8 cellular contexts compared by ENCODE assay signal in the genomic region with DNA sequence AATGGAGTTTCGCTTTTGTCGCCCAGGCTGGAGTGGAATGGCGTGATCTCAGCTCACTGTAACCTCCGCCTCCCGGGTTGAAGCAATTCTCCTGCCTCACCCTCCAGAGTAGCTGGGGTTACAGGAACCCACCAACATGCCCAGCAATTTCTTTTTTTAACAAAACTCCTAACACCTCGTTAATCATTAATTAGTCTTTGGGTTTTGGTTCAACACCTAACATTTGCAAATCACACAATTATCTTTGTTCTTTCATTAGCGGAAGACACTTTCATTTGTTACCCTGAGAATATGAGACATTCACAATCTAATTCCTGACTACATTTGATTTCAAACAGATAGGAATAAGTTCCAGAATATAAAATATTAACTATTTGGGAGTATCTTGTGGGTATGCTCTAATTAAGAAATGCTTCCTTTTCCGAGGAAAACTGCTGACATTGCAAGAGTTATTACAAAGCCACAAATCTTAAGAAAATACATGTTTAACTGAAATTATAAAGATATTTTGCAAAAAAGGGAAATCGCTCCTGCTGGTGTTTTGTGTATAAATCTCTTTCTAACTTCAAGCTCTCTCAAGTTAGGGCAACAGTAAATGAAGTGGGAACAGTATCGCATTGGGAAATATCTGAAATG. TPM values are rescaled to one million over a fixed set of nuclear protein-coding genes. Genes with fewer than 3 reads are reported as not detected.
A peak's percentile ranks its signal among the peaks of the same experiment; 100 is the strongest.
DNase-seq lines count a peak whose midpoint lies in the region; ATAC-seq and TF ChIP-seq lines count a peak whose summit lies in the region.

No MANE protein-coding gene starts in this region.

- intact Hi-C loops in heart left ventricle (cut with DNase I), result no loop called here
- intact Hi-C loops in left cardiac atrium (cut with DNase I), result no loop called here
- intact Hi-C loops in body of pancreas (cut with DNase I), result no loop called here
- intact Hi-C loops in vagina (cut with DNase I), result no loop called here

- peaks cover 17% of the 10 kb centered on the region for H3K79me2 ChIP-seq in mesendoderm (ENCODE audit: control insufficient read depth, insufficient read depth, low read length)

- DNase-seq in heart left ventricle (no peak), left cardiac atrium (no peak), body of pancreas (no peak), mesendoderm (no peak), vagina (ENCODE audit: extremely low spot score in 2 of 2) (no peak), islet precursor cell (no peak), dermis blood vessel endothelial cell (no peak), cortex of kidney (lab: John Stamatoyannopoulos, UW) (no peak)

- H3K79me1 ChIP-seq in mesendoderm (ENCODE audit: low read length), result peaks cover 3% of the 10 kb centered on the region

- 88 to 93% (median 92%) methylated on average over 10 of the region's 10 CpGs for WGBS in heart left ventricle, 4 donors
- WGBS in body of pancreas, 2 donors, result 54 to 58% methylated on average over 10 of the region's 10 CpGs
- WGBS in mesendoderm (ENCODE audit: extremely low coverage, insufficient coverage, low lambda C conversion rate), result 100% methylated on average over 1 of the region's 10 CpGs

- no peak overlapping the region for H3K18ac ChIP-seq in mesendoderm (ENCODE audit: low read length)

- ATAC-seq in heart left ventricle (no peak), left cardiac atrium (no peak), body of pancreas (no peak)

- H3K4me1 ChIP-seq in heart left ventricle, result peaks cover 0 to 40% (median 22%) of the 10 kb centered on the region in 12 donors
- peaks cover 29% of the 10 kb centered on the region for H3K4me1 ChIP-seq in body of pancreas
- no peaks in the 10 kb centered on the region for H3K4me1 ChIP-seq in mesendoderm (ENCODE audit: control insufficient read depth, low read depth, low read length)
- peaks cover 36% of the 10 kb centered on the region for H3K4me1 ChIP-seq in vagina

- no peak overlapping the region for H2AK5ac ChIP-seq in mesendoderm (ENCODE audit: low read length)

- no peaks in the 10 kb centered on the region for H3K27me3 ChIP-seq in heart left ventricle
- no peaks in the 10 kb centered on the region for H3K27me3 ChIP-seq in body of pancreas
- no peaks in the 10 kb centered on the region for H3K27me3 ChIP-seq in mesendoderm (ENCODE audit: insufficient read depth, low read length, poor library complexity)
- no peaks in the 10 kb centered on the region for H3K27me3 ChIP-seq in vagina

- no peak overlapping the region for H2BK120ac ChIP-seq in mesendoderm (ENCODE audit: low read depth, low read length)

- H3K27ac ChIP-seq in heart left ventricle (peak overlapping the region in 6 of 12 donors; percentile 79 to 97 (median 94)), body of pancreas (peak overlapping the region in 3 of 4 donors; percentile 76 to 92 (median 88)), mesendoderm (ENCODE audit: low read depth, low read length) (no peak overlapping the region), vagina (peak overlapping the region; percentile 78)

- H3K4me2 ChIP-seq in mesendoderm (ENCODE audit: low read length), result peak overlapping the region; percentile 83

- peak overlapping the region; percentile 94 for H3K9ac ChIP-seq in mesendoderm (ENCODE audit: low read length)

- H3K9me3 ChIP-seq in heart left ventricle, result no peaks in the 10 kb centered on the region
- H3K9me3 ChIP-seq in body of pancreas, result no peaks in the 10 kb centered on the region
- H3K9me3 ChIP-seq in vagina, result no peaks in the 10 kb centered on the region

- H4K8ac ChIP-seq in mesendoderm (ENCODE audit: low read depth, low read length), result no peak overlapping the region

- H3K4ac ChIP-seq in mesendoderm (ENCODE audit: low read depth, low read length), result peak overlapping the region; percentile 37

- H4K5ac ChIP-seq in mesendoderm (ENCODE audit: low read length), result peak overlapping the region; percentile 96

- H3K4me3 ChIP-seq in heart left ventricle (peak overlapping the region in 11 of 12 donors; percentile 75 to 96 (median 89)), body of pancreas (peak overlapping the region; percentile 10 to 22), mesendoderm (ENCODE audit: low read length) (peak overlapping the region; percentile 90), vagina (peak overlapping the region; percentile 65 to 76)

- TF ChIP-seq CTCF in heart left ventricle (IDR thresholded peaks at IDR 0.05) (no peak), body of pancreas (IDR thresholded peaks at IDR 0.05) (no peak), vagina (IDR thresholded peaks at IDR 0.05) (no peak)

- H3K23ac ChIP-seq in mesendoderm (ENCODE audit: low read length), result no peak overlapping the region

- TF ChIP-seq POLR2A in heart left ventricle (IDR thresholded peaks at IDR 0.05) (no peak), body of pancreas (IDR thresholded peaks at IDR 0.05) (no peak), vagina (IDR thresholded peaks at IDR 0.05) (no peak)

- peak overlapping the region; percentile 91 for H3K56ac ChIP-seq in mesendoderm (ENCODE audit: low read length)

- H2BK15ac ChIP-seq in mesendoderm (replicated peaks; ENCODE audit: low read depth), result no peak overlapping the region

- H3K36me3 ChIP-seq in heart left ventricle (peaks cover 0 to 17% (median 3%) of the 10 kb centered on the region in 9 donors), body of pancreas (replicated peaks in 1 of 2; ENCODE audit: insufficient read depth in 1 of 2, low read depth in 2 of 2) (no peaks in the 10 kb centered on the region), mesendoderm (ENCODE audit: control insufficient read depth, insufficient read depth, low read length) (no peaks in the 10 kb centered on the region), vagina (peaks cover 0 to 4% of the 10 kb centered on the region in 2 donors)

- no peak overlapping the region for H2BK5ac ChIP-seq in mesendoderm (ENCODE audit: low read length)

RNA-seq across cellular contexts. Expression of a gene that starts 1.2 kb away (rescaled TPM):
- total RNA-seq in heart left ventricle, result 10 to 100 TPM; 13.1 to 23.2 (median 17.2) TPM
- 10 to 100 TPM; 14.6 to 22.3 TPM for polyA plus RNA-seq in heart left ventricle
- total RNA-seq in left cardiac atrium, result 10 to 100 TPM; 22.1 to 22.6 TPM
- total RNA-seq in body of pancreas, result 10 to 100 TPM; 17.9 to 23.7 TPM
- polyA plus RNA-seq in mesendoderm (2013, experiment 1 of 2), result 52.0 TPM
- polyA plus RNA-seq in mesendoderm (2013, experiment 2 of 2), result 51.4 TPM
- total RNA-seq in vagina, result 25.0 TPM
- 34.5 and 40.5 TPM in 2 replicates for total RNA-seq in dermis blood vessel endothelial cell

RNA-seq across cellular contexts. Expression of a gene that starts 41.8 kb away (rescaled TPM):
- total RNA-seq in heart left ventricle (under 1 TPM in 6 of 9 donors, not detected in 3; 0.23 to 0.49 (median 0.43) TPM), left cardiac atrium (1 to 10 TPM in 1 of 2 donors, under 1 TPM in 1; 0.53 to 1.1 TPM), body of pancreas (1 to 10 TPM in 1 of 2 donors, not detected in 1; 2.6 TPM), vagina (1.5 TPM), dermis blood vessel endothelial cell (0.51 TPM in 1 of 2 replicates, not detected in the other)
- 1 to 10 TPM in 1 of 2 donors, not detected in 1; 1.3 TPM for polyA plus RNA-seq in heart left ventricle
- polyA plus RNA-seq in mesendoderm (2013, experiment 1 of 2), result not detected
- polyA plus RNA-seq in mesendoderm (2013, experiment 2 of 2), result not detected

Comparison
In these comparisons a context has a peak if more than half of its experiments do, and no peak if none do; other contexts are left out.
1. H3K4me3 ChIP-seq: peak in every context shown above with its lines; median percentile 90 in mesendoderm; 89 in heart left ventricle; 70 in vagina; 16 in body of pancreas.